ENCODE assay signal across 8 cellular contexts in genomic region chr22:24325105-24325757, GRCh38. TPM values are rescaled to one million over a fixed set of nuclear protein-coding genes. Genes with fewer than 3 reads are reported as not detected.
DNase-seq lines count a peak whose midpoint lies in the region; ATAC-seq, FAIRE-seq and TF ChIP-seq lines count a peak whose summit lies in the region.

No MANE protein-coding gene starts in this region.

- no peaks in the 10 kb centered on the region for H3K36me3 ChIP-seq in mesendoderm (ENCODE audit: control insufficient read depth, insufficient read depth, low read length)

- intact Hi-C loops in dorsolateral prefrontal cortex (cut with DNase I), result loop anchor here in 1 of 2 donors (10.0 kb wide), 1 partner anchor 200 kb away; no protein-coding TSS in a partner anchor

- no peak overlapping the region for H4K8ac ChIP-seq in mesendoderm (ENCODE audit: low read depth, low read length)

- WGBS in mesendoderm (ENCODE audit: extremely low coverage, insufficient coverage, low lambda C conversion rate), result 100% methylated on average over 1 of the region's 5 CpGs

- no peak overlapping the region for H2BK120ac ChIP-seq in mesendoderm (ENCODE audit: low read depth, low read length)

- no peak overlapping the region for H3K18ac ChIP-seq in mesendoderm (ENCODE audit: low read length)

- H3K4me2 ChIP-seq in mesendoderm (ENCODE audit: low read length), result no peak overlapping the region

- no peak overlapping the region for H4K5ac ChIP-seq in mesendoderm (ENCODE audit: low read length)

- H2BK15ac ChIP-seq in mesendoderm (replicated peaks; ENCODE audit: low read depth), result no peak overlapping the region

- TF ChIP-seq CTCF in dorsolateral prefrontal cortex (IDR thresholded peaks at IDR 0.05 in 54 of 56, conservative IDR thresholded peaks at IDR 0.05 in 2 of 56; ENCODE audit: low read depth in 1 of 56, partially characterized antibody in 56 of 56), result peak; percentile 38 to 85 (median 66)

- H3K56ac ChIP-seq in mesendoderm (ENCODE audit: low read length), result no peak overlapping the region

- peaks cover 2% of the 10 kb centered on the region for H3K79me1 ChIP-seq in mesendoderm (ENCODE audit: low read length)

- no peak overlapping the region for H3K9ac ChIP-seq in mesendoderm (ENCODE audit: low read length)

- no peak overlapping the region for H2AK5ac ChIP-seq in mesendoderm (ENCODE audit: low read length)

- H2BK5ac ChIP-seq in mesendoderm (ENCODE audit: low read length), result no peak overlapping the region

- H3K4ac ChIP-seq in mesendoderm (ENCODE audit: low read depth, low read length), result no peak overlapping the region

- H3K4me1 ChIP-seq in mesendoderm (ENCODE audit: control insufficient read depth, low read depth, low read length), result no peaks in the 10 kb centered on the region

- H3K27ac ChIP-seq in dorsolateral prefrontal cortex, result peak overlapping the region in 2 of 59 donors; percentile 21 to 53
- no peak overlapping the region for H3K27ac ChIP-seq in mesendoderm (ENCODE audit: low read depth, low read length)

- H3K27me3 ChIP-seq in dorsolateral prefrontal cortex (no peaks in the 10 kb centered on the region), mesendoderm (ENCODE audit: insufficient read depth, low read length, poor library complexity) (no peaks in the 10 kb centered on the region)

- no peak overlapping the region for H3K4me3 ChIP-seq in dorsolateral prefrontal cortex
- H3K4me3 ChIP-seq in mesendoderm (ENCODE audit: low read length), result no peak overlapping the region

- DNase-seq in DMS79 treated with DMSO at 0.1 percent for 48 hours (lab: John Stamatoyannopoulos, UW) (peak; percentile 12), DMS79 (lab: John Stamatoyannopoulos, UW) (no peak), HTR-8/SVneo (ENCODE audit: insufficient read length, low spot score) (peak; percentile 59), SHP77 treated with DMSO at 0.1 percent for 48 hours (lab: John Stamatoyannopoulos, UW) (peak; percentile 50), dorsolateral prefrontal cortex (no peak), mesendoderm (peak; percentile 78)
- DNase-seq in stimulated activated naive CD4-positive, alpha-beta T cell treated with Interleukin-2 at 50 U/mL for 16 hours (lab: John Stamatoyannopoulos, UW), result no peak

- no peak for ATAC-seq in GM21423 (IDR thresholded peaks at IDR 0.05; ENCODE audit: unreplicated experiment)

- no peaks in the 10 kb centered on the region for H3K79me2 ChIP-seq in mesendoderm (ENCODE audit: control insufficient read depth, insufficient read depth, low read length)

- no peak overlapping the region for H3K23ac ChIP-seq in mesendoderm (ENCODE audit: low read length)

- no peak for FAIRE-seq in HTR-8/SVneo (lab: Jason Lieb, UNC)

RNA-seq across cellular contexts. Expression of gene SPECC1L, which starts 54.6 kb away (rescaled TPM):
- 100 to 1,000 TPM in 29 of 120 experiments, 10 to 100 TPM in 91; 59.5 to 136 (median 91.9) TPM for total RNA-seq in dorsolateral prefrontal cortex
- 26.3 TPM for polyA plus RNA-seq in mesendoderm (2013, experiment 1 of 2)
- 26.9 TPM for polyA plus RNA-seq in mesendoderm (2013, experiment 2 of 2)

Comparison
In these comparisons a context has a peak if more than half of its experiments do, and no peak if none do; other contexts are left out.
1. DNase-seq: peak in DMS79 treated with DMSO at 0.1 percent for 48 hours (single experiment), HTR-8/SVneo (single experiment), SHP77 treated with DMSO at 0.1 percent for 48 hours (single experiment) and mesendoderm (single experiment); none in DMS79 (single experiment), dorsolateral prefrontal cortex (0 of 10) and stimulated activated naive CD4-positive, alpha-beta T cell treated with Interleukin-2 at 50 U/mL for 16 hours (single experiment).